Comparison of ENCODE assay signal across 21 cellular contexts in genomic region chr10:61815505-61815904, GRCh38.
"Had no signal": no experiment of that assay in that cellular context is flagged by ENCODE, and none has a peak within 500 bp of the region (broad histone marks: within the 10 kb centered on the region; RNA-seq: fewer than 3 reads in every experiment).

No MANE protein-coding gene starts in this region.

- H3K4me3 Mint-ChIP-seq: activated naive CD4-positive, alpha-beta T cell treated with anti-CD3 and anti-CD28 coated beads for 36 hours; activated naive CD8-positive, alpha-beta T cell treated with anti-CD3 and anti-CD28 coated beads, Interleukin-2, amount 50 U/mL, for 24 hours; memory B cell; nephron progenitor cell; stimulated activated naive CD8-positive, alpha-beta T cell treated with anti-CD3 and anti-CD28 coated beads, Interleukin-15, Interleukin-2, amounts not matched to agents 100 ng/mL and 50 ng/mL, for 24 hours; type B pancreatic cell had no signal

- H2AFZ ChIP-seq: hepatocyte had no signal

- H3K9me3 ChIP-seq: ascending aorta, esophagus muscularis mucosa, left lung, suprapubic skin had no signal

- H3K27ac Mint-ChIP-seq: activated naive CD4-positive, alpha-beta T cell treated with anti-CD3 and anti-CD28 coated beads for 36 hours; activated naive CD8-positive, alpha-beta T cell treated with anti-CD3 and anti-CD28 coated beads, Interleukin-2, amount 50 U/mL, for 24 hours; activated T-helper 2 cell treated with anti-CD3 and anti-CD28 coated beads, Interferon-gamma antibody, Interleukin-2, Interleukin-4, amounts not matched to agents 10 μg/mL and 5 μg/mL and 100 μg/mL, durations not matched to agents 14 hours and 24 hours and 36 hours; memory B cell; nephron progenitor cell; stimulated activated naive CD8-positive, alpha-beta T cell treated with anti-CD3 and anti-CD28 coated beads, Interleukin-15, Interleukin-2, amounts not matched to agents 100 ng/mL and 50 ng/mL, for 24 hours; type B pancreatic cell had no signal

- H3K79me2 ChIP-seq: hepatocyte had no signal

- H3K27ac ChIP-seq: ascending aorta, coronary artery, esophagus muscularis mucosa, hepatocyte, left lung, suprapubic skin had no signal

- ATAC-seq: activated naive CD8-positive, alpha-beta T cell treated with anti-CD3 and anti-CD28 coated beads, Interleukin-2, amount 50 U/mL, for 24 hours; left lung; right cardiac atrium had no signal

- H3K9me3 Mint-ChIP-seq: activated naive CD4-positive, alpha-beta T cell treated with anti-CD3 and anti-CD28 coated beads for 36 hours; activated naive CD8-positive, alpha-beta T cell treated with anti-CD3 and anti-CD28 coated beads, Interleukin-2, amount 50 U/mL, for 24 hours; memory B cell; nephron progenitor cell; stimulated activated naive CD8-positive, alpha-beta T cell treated with anti-CD3 and anti-CD28 coated beads, Interleukin-15, Interleukin-2, amounts not matched to agents 100 ng/mL and 50 ng/mL, for 24 hours had no signal

- H3K4me1 ChIP-seq: ascending aorta, esophagus muscularis mucosa, left lung, suprapubic skin had no signal

- H3K27me3 Mint-ChIP-seq: stimulated activated naive CD8-positive, alpha-beta T cell treated with anti-CD3 and anti-CD28 coated beads, Interleukin-15, Interleukin-2, amounts not matched to agents 100 ng/mL and 50 ng/mL, for 24 hours; type B pancreatic cell had no signal

- H3K27me3 ChIP-seq: ascending aorta, esophagus muscularis mucosa, hepatocyte, left lung, suprapubic skin had no signal

- H3K4me3 ChIP-seq: ascending aorta, coronary artery, esophagus muscularis mucosa, hepatocyte, left lung, suprapubic skin had no signal

- H3K36me3 Mint-ChIP-seq: memory B cell, type B pancreatic cell had no signal

- H3K36me3 ChIP-seq: ascending aorta, esophagus muscularis mucosa, left lung, suprapubic skin had no signal

- H3K4me1 Mint-ChIP-seq: memory B cell had no signal

- H3K4me2 ChIP-seq: hepatocyte had no signal

- DNase-seq: activated CD4-positive, CD25-positive, alpha-beta regulatory T cell treated with anti-CD3 and anti-CD28 coated beads, Interleukin-2, amount 50 U/mL, for 72 hours; activated naive CD4-positive, alpha-beta T cell treated with anti-CD3 and anti-CD28 coated beads for 36 hours; activated naive CD8-positive, alpha-beta T cell treated with anti-CD3 and anti-CD28 coated beads, Interleukin-2, amount 50 U/mL, for 24 hours; caudate nucleus; islet precursor cell; left lung; nephron progenitor cell; occipital lobe; right cardiac atrium; small intestine; stimulated activated CD4-positive, alpha-beta T cell treated with anti-CD3 and anti-CD28 coated beads, Interleukin-4, amount 100 ng/mL, for 4 hours; stimulated activated CD8-positive, alpha-beta memory T cell treated with anti-CD3 and anti-CD28 coated beads, Interleukin-4, amount 100 ng/mL, for 48 hours had no signal
